10 cellular contexts compared by ENCODE assay signal in the genomic region with DNA sequence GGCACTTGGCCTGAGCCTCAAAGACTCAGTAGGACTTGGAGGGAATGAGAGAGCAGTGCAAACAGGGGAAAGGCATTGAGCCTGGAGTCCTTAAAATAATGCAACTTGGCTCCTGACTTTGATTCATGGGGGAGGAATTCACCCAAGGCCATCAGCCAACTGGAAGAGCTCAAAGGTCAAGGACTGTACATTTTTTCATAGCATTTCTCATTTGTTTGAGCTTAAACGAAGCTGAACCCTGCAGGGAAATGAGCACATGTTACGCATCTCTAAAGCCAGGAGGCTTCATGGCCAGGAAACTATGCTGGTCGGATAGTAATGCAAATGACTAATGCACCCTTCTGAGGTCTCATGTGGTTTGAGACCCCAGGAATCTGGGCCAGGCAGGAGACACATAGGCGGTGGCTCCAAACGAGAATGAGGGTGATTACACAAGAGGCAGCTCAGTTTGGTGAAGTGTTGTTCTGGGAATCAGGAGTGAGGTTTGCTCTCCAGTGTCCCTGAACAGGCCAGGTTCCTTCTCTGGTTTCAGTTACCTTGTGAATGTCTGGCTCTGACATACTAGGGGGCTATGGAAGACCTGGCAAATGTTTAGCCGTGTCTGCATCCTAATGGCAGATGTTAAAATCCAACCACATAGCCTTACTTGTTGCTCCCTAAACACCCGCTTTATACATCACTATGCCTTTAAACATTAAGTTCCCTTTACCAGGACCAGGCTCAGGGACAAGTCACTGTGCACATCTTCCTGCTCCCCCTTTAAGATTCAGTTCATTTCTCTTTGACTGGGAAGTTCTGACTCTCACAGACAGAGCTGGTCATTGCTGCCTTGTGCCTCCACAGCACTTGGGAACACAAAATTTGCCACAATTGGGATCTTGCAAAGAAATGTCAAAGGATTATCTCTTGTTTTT.
DNase-seq lines count a peak whose midpoint lies in the region; ATAC-seq, FAIRE-seq and TF ChIP-seq lines count a peak whose summit lies in the region.
"Had no signal": no experiment of that assay in that cellular context is flagged by ENCODE, and none has a peak within 500 bp of the region (broad histone marks: within the 10 kb centered on the region; RNA-seq: fewer than 3 reads in every experiment).

No MANE protein-coding gene starts in this region.

- H3K9me3 ChIP-seq in HUES64 (ENCODE audit: insufficient read depth, low read depth, low read length) (no peaks in the 10 kb centered on the region), left lung (no peaks in the 10 kb centered on the region), transverse colon (no peaks in the 10 kb centered on the region)

- 40% methylated on average over 7 of the region's 7 CpGs for WGBS in HUES64
- WGBS in transverse colon (ENCODE audit: low coverage in 1 of 2), 2 donors = 63 to 76% methylated on average over 4 to 7 of the region's 7 CpGs

- peak; percentile 77 for FAIRE-seq in bronchial epithelial cell (lab: Jason Lieb, UNC)

- H3K27ac ChIP-seq in HUES64 (ENCODE audit: low read depth, low read length) = peak overlapping the region; percentile 46; the same call in 1 of the 2 replicates
- H3K27ac ChIP-seq in left lung = peak overlapping the region; percentile 53 to 73
- H3K27ac ChIP-seq in transverse colon = peak overlapping the region; percentile 48 to 76 (median 64)

- no peak overlapping the region for H3K9ac ChIP-seq in HUES64 (ENCODE audit: low read depth, low read length)

- ATAC-seq in left lung = peak; percentile 91

- DNase-seq in bronchial epithelial cell (ENCODE audit: low read depth) (peak; percentile 81), left lung (peak in 1 of 2 donors; percentile 55), transverse colon (peak; percentile 47), NK-92 (lab: John Stamatoyannopoulos, UW; ENCODE audit: unreplicated experiment) (no peak), ecto neural progenitor cell (ENCODE audit: low spot score) (no peak), nucleus accumbens (lab: John Stamatoyannopoulos, UW) (no peak), medulla oblongata (ENCODE audit: extremely low spot score) (no peak)
- DNase-seq: activated naive CD8-positive, alpha-beta T cell treated with anti-CD3 and anti-CD28 coated beads, Interleukin-2, amount 10 ng/mL, durations not matched to agents 7 days and 5 days; NCI-H510A had no signal

- peaks cover 27% of the 10 kb centered on the region for H3K4me1 ChIP-seq in HUES64 (ENCODE audit: insufficient read depth, low read length)
- H3K4me1 ChIP-seq in left lung = peaks cover 11 to 16% of the 10 kb centered on the region in 2 donors
- peaks cover 0 to 14% (median 1%) of the 10 kb centered on the region in 4 donors for H3K4me1 ChIP-seq in transverse colon

- TF ChIP-seq CTCF in bronchial epithelial cell (IDR thresholded peaks at IDR 0.05; ENCODE audit: insufficient read depth, low read length, severe bottlenecking) (no peak), left lung (IDR thresholded peaks at IDR 0.05) (no peak), transverse colon (IDR thresholded peaks at IDR 0.05) (no peak)

- H3K36me3 ChIP-seq in HUES64 (ENCODE audit: insufficient read depth, low read length) (no peaks in the 10 kb centered on the region), bronchial epithelial cell (ENCODE audit: control insufficient read depth, insufficient read depth, low read length) (no peaks in the 10 kb centered on the region), left lung (no peaks in the 10 kb centered on the region), transverse colon (no peaks in the 10 kb centered on the region)

- in situ Hi-C loops in transverse colon (cut with MboI; ENCODE audit: low pct_ligation_motif_present in 1 of 4, low pct_unique_long_range_greater_than_20kb in 1 of 4, low sequenced_read_pairs in 3 of 4) = loop anchor here in 1 of 4 donors (25.0 kb wide), 1 partner anchor 868 kb away; a partner anchor contains a TSS

- intact Hi-C loops in left lung (cut with DNase I) = no loop called here
- intact Hi-C loops in transverse colon (cut with DNase I; ENCODE audit: low total_unique reads) = no loop called here

- TF ChIP-seq EP300 in transverse colon (IDR thresholded peaks at IDR 0.05; ENCODE audit: low read depth) = peak; percentile 78

- no peaks in the 10 kb centered on the region for H3K27me3 ChIP-seq in HUES64 (ENCODE audit: insufficient read depth, low read length)
- H3K27me3 ChIP-seq in bronchial epithelial cell (ENCODE audit: control insufficient read depth, insufficient read depth, low read length) = no peaks in the 10 kb centered on the region
- no peaks in the 10 kb centered on the region for H3K27me3 ChIP-seq in left lung
- H3K27me3 ChIP-seq in transverse colon = no peaks in the 10 kb centered on the region

- no peak for TF ChIP-seq POLR2A in transverse colon (IDR thresholded peaks at IDR 0.05)

- H3K4me3 ChIP-seq in HUES64 (ENCODE audit: low read length) (no peak overlapping the region), bronchial epithelial cell (ENCODE audit: low read depth, low read length) (no peak overlapping the region), left lung (no peak overlapping the region), transverse colon (no peak overlapping the region)

Comparison
In these comparisons a context has a peak if more than half of its experiments do, and no peak if none do; other contexts are left out.
1. DNase-seq: peak in bronchial epithelial cell (single experiment) and transverse colon (single experiment); none in NK-92 (single experiment), ecto neural progenitor cell (single experiment), nucleus accumbens (0 of 56) and medulla oblongata (single experiment).
2. Peak in every context shown above with its lines, with median percentiles within 50 percentile points of each other: H3K27ac ChIP-seq.